In the genomic region with DNA sequence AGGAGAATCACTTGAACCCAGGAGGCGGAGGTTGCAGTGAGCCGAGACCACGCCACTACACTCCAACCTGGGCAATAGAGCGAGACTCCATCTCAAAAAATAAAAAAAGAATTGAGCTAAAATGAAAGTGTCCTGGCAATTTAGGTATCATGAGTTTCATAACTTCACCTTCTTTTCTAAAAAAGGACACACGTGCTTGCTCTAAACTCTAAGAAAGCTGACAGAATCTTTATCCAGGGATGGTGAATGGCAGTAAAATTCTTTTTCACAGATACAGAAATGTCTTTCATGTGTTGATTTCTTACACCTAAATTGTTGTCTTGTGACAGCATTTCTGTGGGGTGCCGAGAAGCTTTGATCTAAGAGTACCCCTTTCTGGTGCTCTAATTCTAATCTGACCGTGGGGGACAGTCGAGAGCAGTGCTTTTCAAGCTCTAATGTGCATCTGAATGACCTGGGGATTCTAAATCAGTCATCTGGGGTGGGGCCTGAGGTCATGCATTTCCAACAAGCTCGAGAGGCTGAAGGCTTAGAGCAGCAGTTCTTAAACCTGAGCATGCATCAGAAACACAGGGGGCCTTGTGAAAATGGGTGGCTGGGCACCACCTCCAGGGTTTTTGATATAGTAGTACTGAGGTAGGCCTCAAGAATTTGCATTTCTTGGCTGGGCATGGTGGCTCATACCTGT, we compare ENCODE assay signal across 1 cellular context.
TF ChIP-seq lines count a peak whose summit lies in the region.

No MANE protein-coding gene starts in this region.

TF ChIP-seq in SK-N-SH treated with all-trans-retinoic acid at 6 μM for 48 hours, 23 proteins besides CTCF, POLR2A, EP300 and RAD21 (continued from another document):
- TF ChIP-seq, protein P1, sequence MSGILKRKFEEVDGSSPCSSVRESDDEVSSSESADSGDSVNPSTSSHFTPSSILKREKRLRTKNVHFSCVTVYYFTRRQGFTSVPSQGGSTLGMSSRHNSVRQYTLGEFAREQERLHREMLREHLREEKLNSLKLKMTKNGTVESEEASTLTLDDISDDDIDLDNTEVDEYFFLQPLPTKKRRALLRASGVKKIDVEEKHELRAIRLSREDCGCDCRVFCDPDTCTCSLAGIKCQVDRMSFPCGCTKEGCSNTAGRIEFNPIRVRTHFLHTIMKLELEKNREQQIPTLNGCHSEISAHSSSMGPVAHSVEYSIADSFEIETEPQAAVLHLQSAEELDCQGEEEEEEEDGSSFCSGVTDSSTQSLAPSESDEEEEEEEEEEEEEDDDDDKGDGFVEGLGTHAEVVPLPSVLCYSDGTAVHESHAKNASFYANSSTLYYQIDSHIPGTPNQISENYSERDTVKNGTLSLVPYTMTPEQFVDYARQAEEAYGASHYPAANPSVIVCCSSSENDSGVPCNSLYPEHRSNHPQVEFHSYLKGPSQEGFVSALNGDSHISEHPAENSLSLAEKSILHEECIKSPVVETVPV (CRISPR knock-in tag; IDR thresholded peaks at IDR 0.05) = no peak
